In the genomic region with DNA sequence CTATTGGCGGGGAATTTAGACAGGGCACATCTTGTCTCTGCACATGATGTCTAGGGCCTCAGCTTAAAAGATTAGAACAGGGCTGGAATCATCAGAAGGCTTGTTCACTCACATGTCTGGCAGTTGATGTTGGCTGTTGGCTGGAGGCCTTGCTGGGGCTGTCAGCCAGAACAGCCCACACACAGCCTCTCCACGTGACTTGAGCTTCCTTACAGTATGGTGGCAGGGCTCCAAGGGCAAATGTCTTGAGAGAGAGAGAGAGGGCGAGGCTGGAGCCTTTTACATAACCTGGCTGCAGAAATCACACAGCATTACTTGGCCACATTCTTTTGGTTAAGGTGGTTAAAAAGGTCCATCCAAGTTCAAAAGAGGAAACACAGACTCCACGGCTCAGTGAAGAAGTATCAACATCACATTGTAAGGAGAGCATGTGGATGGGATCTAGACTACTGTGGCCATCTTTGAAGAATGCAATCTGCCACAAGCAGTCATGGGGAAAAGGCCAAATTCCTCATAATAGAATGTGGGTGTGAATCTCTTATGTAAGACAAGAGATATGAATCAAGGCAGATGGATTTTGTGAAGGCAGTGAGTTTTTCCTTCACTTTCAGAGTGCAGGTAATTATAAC, we compare ENCODE assay signal across 8 cellular contexts. TPM values are rescaled to one million over a fixed set of nuclear protein-coding genes. Genes with fewer than 3 reads are reported as not detected.
DNase-seq lines count a peak whose midpoint lies in the region; ATAC-seq and TF ChIP-seq lines count a peak whose summit lies in the region.

No MANE protein-coding gene starts in this region.

- H3K79me2 ChIP-seq in OCI-LY3 (ENCODE audit: low read length) (no peaks in the 10 kb centered on the region), smooth muscle cell (ENCODE audit: low read depth) (no peaks in the 10 kb centered on the region)

- no peaks in the 10 kb centered on the region for H3K36me3 ChIP-seq in OCI-LY3 (replicated peaks; ENCODE audit: low read depth, low read length)
- no peaks in the 10 kb centered on the region for H3K36me3 ChIP-seq in colonic mucosa
- peaks cover 0 to 7% of the 10 kb centered on the region in 2 donors for H3K36me3 ChIP-seq in mucosa of rectum (ENCODE audit: control insufficient read depth in 2 of 2, insufficient read depth in 2 of 2, low read length in 2 of 2)
- H3K36me3 ChIP-seq in smooth muscle cell (ENCODE audit: low read depth): no peaks in the 10 kb centered on the region

- peak overlapping the region; percentile 43; the same call in 1 of the 2 replicates for H3K4me3 ChIP-seq in OCI-LY3 (ENCODE audit: low read length)
- H3K4me3 ChIP-seq in colonic mucosa: no peak overlapping the region
- H3K4me3 ChIP-seq in mucosa of rectum (ENCODE audit: low read length in 2 of 2): no peak overlapping the region
- no peak overlapping the region for H3K4me3 ChIP-seq in smooth muscle cell

- TF ChIP-seq CTCF in OCI-LY3 (IDR thresholded peaks at IDR 0.05; ENCODE audit: low read depth, low read length) (no peak), colonic mucosa (IDR thresholded peaks at IDR 0.05) (no peak), smooth muscle cell (IDR thresholded peaks at IDR 0.05; ENCODE audit: borderline replicate concordance, insufficient read depth, poor library complexity, severe bottlenecking) (no peak)

- H3K27ac ChIP-seq in OCI-LY3 (ENCODE audit: low read length): peak overlapping the region; percentile 99
- no peak overlapping the region for H3K27ac ChIP-seq in colonic mucosa
- peak overlapping the region; percentile 49 to 60 for H3K27ac ChIP-seq in mucosa of rectum (ENCODE audit: low read depth in 2 of 2, low read length in 2 of 2)
- H3K27ac ChIP-seq in smooth muscle cell (ENCODE audit: low read depth): no peak overlapping the region

- no peaks in the 10 kb centered on the region for H4K20me1 ChIP-seq in OCI-LY3 (ENCODE audit: insufficient read depth, low read length)
- H4K20me1 ChIP-seq in smooth muscle cell (ENCODE audit: low read depth): no peaks in the 10 kb centered on the region

- H3K27me3 ChIP-seq in OCI-LY3 (ENCODE audit: low read depth, low read length) (no peaks in the 10 kb centered on the region), colonic mucosa (no peaks in the 10 kb centered on the region), mucosa of rectum (ENCODE audit: control insufficient read depth in 2 of 2, insufficient read depth in 2 of 2, low read length in 2 of 2) (no peaks in the 10 kb centered on the region), smooth muscle cell (ENCODE audit: low read depth) (no peaks in the 10 kb centered on the region)

- H3K9me3 ChIP-seq in OCI-LY3 (ENCODE audit: insufficient read depth, low read length): no peaks in the 10 kb centered on the region
- no peaks in the 10 kb centered on the region for H3K9me3 ChIP-seq in colonic mucosa
- H3K9me3 ChIP-seq in mucosa of rectum (ENCODE audit: control insufficient read depth in 2 of 2, low read length in 2 of 2): no peaks in the 10 kb centered on the region
- no peaks in the 10 kb centered on the region for H3K9me3 ChIP-seq in smooth muscle cell (replicated peaks; ENCODE audit: low read depth)

- intact Hi-C loops in colonic mucosa (cut with DNase I): no loop called here

- H2AFZ ChIP-seq in OCI-LY3 (ENCODE audit: low read depth, low read length) (peak overlapping the region; percentile 35; the same call in 1 of the 2 replicates), smooth muscle cell (ENCODE audit: low read depth) (no peak overlapping the region)

- ATAC-seq in HG03159 (IDR thresholded peaks at IDR 0.05; ENCODE audit: unreplicated experiment) (no peak), HG02884 (IDR thresholded peaks at IDR 0.05; ENCODE audit: unreplicated experiment) (no peak)

- H3F3A ChIP-seq in smooth muscle cell (ENCODE audit: low read depth): no peaks in the 10 kb centered on the region

- H3K9ac ChIP-seq in OCI-LY3 (ENCODE audit: low read length) (peak overlapping the region; percentile 44; the same call in 1 of the 2 replicates), colonic mucosa (ENCODE audit: low read depth in 2 of 2, low read length in 2 of 2) (no peak overlapping the region), mucosa of rectum (ENCODE audit: low read depth in 1 of 2, low read length in 2 of 2) (no peak overlapping the region), smooth muscle cell (ENCODE audit: low read depth) (no peak overlapping the region)

- 70% methylated on average over 4 of the region's 4 CpGs for WGBS in smooth muscle cell (ENCODE audit: low lambda C conversion rate)

- H3K4me1 ChIP-seq in OCI-LY3 (ENCODE audit: low read length) (peaks cover 67% of the 10 kb centered on the region), colonic mucosa (no peaks in the 10 kb centered on the region), mucosa of rectum (ENCODE audit: control insufficient read depth in 2 of 2, insufficient read depth in 2 of 2, low read length in 2 of 2) (no peaks in the 10 kb centered on the region), smooth muscle cell (ENCODE audit: low read depth) (no peaks in the 10 kb centered on the region)

- DNase-seq in GM03348 (ENCODE audit: low spot score) (peak; percentile 84), colonic mucosa (peak; percentile 56), smooth muscle cell (lab: John Stamatoyannopoulos, UW; ENCODE audit: unreplicated experiment) (no peak), RKO (ENCODE audit: low spot score) (no peak)

- H3K4me2 ChIP-seq in OCI-LY3 (ENCODE audit: low read length) (peak overlapping the region; percentile 89), smooth muscle cell (no peak overlapping the region)

RNA-seq across cellular contexts. Expression of a gene that starts 30.4 kb away (rescaled TPM):
- 100 to 1,000 TPM; 119 to 157 TPM for total RNA-seq in colonic mucosa
- 92.5 and 122 TPM in 2 replicates for total RNA-seq in smooth muscle cell
- polyA plus RNA-seq in smooth muscle cell: 102 and 107 TPM in 2 replicates

RNA-seq across cellular contexts. Expression of a gene that starts 54.8 kb away (rescaled TPM):
- total RNA-seq in colonic mucosa: 10 to 100 TPM; 47.9 to 68.8 TPM
- total RNA-seq in smooth muscle cell: 11.0 and 13.1 TPM in 2 replicates
- 8.5 and 18.9 TPM in 2 replicates for polyA plus RNA-seq in smooth muscle cell

RNA-seq across cellular contexts. Expression of a gene that starts 57.3 kb away (rescaled TPM):
- total RNA-seq in colonic mucosa (10 to 100 TPM in 1 of 2 donors, 1 to 10 TPM in 1; 8.8 to 18.7 TPM), smooth muscle cell (2.7 and 4.9 TPM in 2 replicates)
- 9.0 and 10.2 TPM in 2 replicates for polyA plus RNA-seq in smooth muscle cell

Comparison
In these comparisons a context has a peak if more than half of its experiments do, and no peak if none do; other contexts are left out.
1. DNase-seq: peak in GM03348 (single experiment) and colonic mucosa (single experiment); none in smooth muscle cell (single experiment) and RKO (single experiment).
2. H3K27ac ChIP-seq: peak in OCI-LY3 (single experiment) and mucosa of rectum (2 of 2); none in colonic mucosa (single experiment) and smooth muscle cell (single experiment).